17 cellular contexts compared by ENCODE assay signal in the genomic region with DNA sequence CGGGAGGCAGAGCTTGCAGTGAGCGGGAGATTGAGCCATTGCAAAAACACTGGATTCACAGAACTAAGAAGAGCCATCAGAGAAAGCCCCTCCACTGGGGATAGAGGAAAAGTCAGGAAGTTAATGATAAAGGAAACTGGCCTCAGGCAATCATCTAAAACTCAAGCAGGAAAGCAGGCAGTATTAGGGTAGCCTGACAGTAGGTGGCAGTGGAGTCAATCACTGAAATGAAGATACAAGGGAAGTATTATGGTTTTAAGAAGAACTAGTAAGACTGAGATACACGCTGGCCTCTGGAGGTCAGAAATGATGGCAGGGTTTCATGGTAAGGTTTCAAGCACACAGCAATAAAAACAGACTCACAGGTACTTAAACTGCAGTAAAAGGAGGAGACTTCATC.
A peak's percentile ranks its signal among the peaks of the same experiment; 100 is the strongest.
DNase-seq lines count a peak whose midpoint lies in the region; TF ChIP-seq lines count a peak whose summit lies in the region.
"Had no signal": no experiment of that assay in that cellular context is flagged by ENCODE, and none has a peak within 500 bp of the region (broad histone marks: within the 10 kb centered on the region; RNA-seq: fewer than 3 reads in every experiment).

No MANE protein-coding gene starts in this region.

- H3K9me3 ChIP-seq in Karpas-422 (ENCODE audit: low read length): no peaks in the 10 kb centered on the region
- peaks cover 3% of the 10 kb centered on the region for H3K9me3 ChIP-seq in osteoblast (ENCODE audit: low read depth, low read length)
- H3K9me3 ChIP-seq: A549 had no signal

- H3K79me2 ChIP-seq in Karpas-422 (ENCODE audit: low read length): no peaks in the 10 kb centered on the region
- no peaks in the 10 kb centered on the region for H3K79me2 ChIP-seq in osteoblast (ENCODE audit: insufficient read depth, low read length)

- H3K4me2 ChIP-seq in Karpas-422 (ENCODE audit: low read depth, low read length, poor library complexity, severe bottlenecking) (no peak overlapping the region), osteoblast (ENCODE audit: insufficient read depth, low read length) (no peak overlapping the region)
- H3K4me2 ChIP-seq: A549 had no signal

- H3K36me3 ChIP-seq in Karpas-422 (ENCODE audit: insufficient read depth, low read length) (no peaks in the 10 kb centered on the region), osteoblast (ENCODE audit: insufficient read depth, low read length) (no peaks in the 10 kb centered on the region)
- H3K36me3 ChIP-seq: upper lobe of left lung had no signal

- DNase-seq in NCI-H82 (lab: John Stamatoyannopoulos, UW) (peak; percentile 2), NCI-H82 treated with DMSO at 0.1 percent for 48 hours (lab: John Stamatoyannopoulos, UW; ENCODE audit: unreplicated experiment) (no peak), Karpas-422 (peak; percentile 45), osteoblast (ENCODE audit: insufficient read length, low spot score, missing footprints) (peak; percentile 3), NCI-H2107 (lab: John Stamatoyannopoulos, UW) (no peak), NCI-H1417 (lab: John Stamatoyannopoulos, UW) (no peak)
- no peak for DNase-seq in stimulated activated CD4-positive, alpha-beta T cell treated with anti-CD3 and anti-CD28 coated beads, Interleukin-15, amount 100 ng/mL, for 24 hours
- DNase-seq: activated CD4-positive, alpha-beta memory T cell treated with anti-CD3 and anti-CD28 coated beads for 36 hours; activated naive CD8-positive, alpha-beta T cell treated with anti-CD3 and anti-CD28 coated beads, Interleukin-2, amount 50 U/mL, for 24 hours; CD8-positive, alpha-beta memory T cell; effector CD4-positive, alpha-beta T cell; naive thymus-derived CD4-positive, alpha-beta T cell; NCI-H2171; stimulated activated CD4-positive, alpha-beta T cell treated with anti-CD3 and anti-CD28 coated beads, Interleukin-12 subunit alpha, Interleukin-12 subunit beta, amount 100 ng/mL, for 4 hours; upper lobe of left lung had no signal

- H4K20me1 ChIP-seq in Karpas-422 (ENCODE audit: insufficient read depth, low read depth, low read length) (no peaks in the 10 kb centered on the region), osteoblast (ENCODE audit: insufficient read depth, low read length) (no peaks in the 10 kb centered on the region)

- H3K4me1 ChIP-seq in Karpas-422 (ENCODE audit: low read length) (no peaks in the 10 kb centered on the region), osteoblast (ENCODE audit: insufficient read depth, low read length) (no peaks in the 10 kb centered on the region)
- H3K4me1 ChIP-seq: A549, upper lobe of left lung had no signal

- H3K9ac ChIP-seq in Karpas-422 (ENCODE audit: low read length): no peak overlapping the region

- peak; percentile 72 for TF ChIP-seq CTCF in VCaP (conservative IDR thresholded peaks at IDR 0.05)
- TF ChIP-seq CTCF in osteoblast (IDR thresholded peaks at IDR 0.05; ENCODE audit: extremely low read depth, low read depth, low read length): no peak

- H2AFZ ChIP-seq in Karpas-422 (ENCODE audit: low read length): no peak overlapping the region
- H2AFZ ChIP-seq in osteoblast (ENCODE audit: low read length): no peak overlapping the region

- no peaks in the 10 kb centered on the region for H3K9me2 ChIP-seq in Karpas-422 (replicated peaks; ENCODE audit: insufficient read depth, low read length)

- H3K27me3 ChIP-seq in Karpas-422 (ENCODE audit: low read length) (no peaks in the 10 kb centered on the region), osteoblast (ENCODE audit: insufficient read depth, low read length) (no peaks in the 10 kb centered on the region)
- H3K27me3 ChIP-seq: upper lobe of left lung had no signal

- no peak overlapping the region for H3K27ac ChIP-seq in Karpas-422 (ENCODE audit: low read length)
- H3K27ac ChIP-seq in VCaP: no peak overlapping the region
- H3K27ac ChIP-seq in osteoblast (ENCODE audit: low read depth, low read length): no peak overlapping the region
- H3K27ac ChIP-seq: A549, upper lobe of left lung had no signal

- H3K4me3 ChIP-seq in Karpas-422 (ENCODE audit: low read length) (no peak overlapping the region), osteoblast (ENCODE audit: insufficient read depth, low read length) (no peak overlapping the region)
- H3K4me3 ChIP-seq: A549, upper lobe of left lung had no signal

Comparison
In these comparisons a context has a peak if more than half of its experiments do, and no peak if none do; other contexts are left out.
1. DNase-seq: peak in NCI-H82 (single experiment), Karpas-422 (single experiment) and osteoblast (single experiment); none in NCI-H82 treated with DMSO at 0.1 percent for 48 hours (single experiment), NCI-H2107 (single experiment), NCI-H1417 (0 of 3) and stimulated activated CD4-positive, alpha-beta T cell treated with anti-CD3 and anti-CD28 coated beads, Interleukin-15, amount 100 ng/mL, for 24 hours (single experiment).